Comparison of ENCODE assay signal across 8 cellular contexts in the genomic region with DNA sequence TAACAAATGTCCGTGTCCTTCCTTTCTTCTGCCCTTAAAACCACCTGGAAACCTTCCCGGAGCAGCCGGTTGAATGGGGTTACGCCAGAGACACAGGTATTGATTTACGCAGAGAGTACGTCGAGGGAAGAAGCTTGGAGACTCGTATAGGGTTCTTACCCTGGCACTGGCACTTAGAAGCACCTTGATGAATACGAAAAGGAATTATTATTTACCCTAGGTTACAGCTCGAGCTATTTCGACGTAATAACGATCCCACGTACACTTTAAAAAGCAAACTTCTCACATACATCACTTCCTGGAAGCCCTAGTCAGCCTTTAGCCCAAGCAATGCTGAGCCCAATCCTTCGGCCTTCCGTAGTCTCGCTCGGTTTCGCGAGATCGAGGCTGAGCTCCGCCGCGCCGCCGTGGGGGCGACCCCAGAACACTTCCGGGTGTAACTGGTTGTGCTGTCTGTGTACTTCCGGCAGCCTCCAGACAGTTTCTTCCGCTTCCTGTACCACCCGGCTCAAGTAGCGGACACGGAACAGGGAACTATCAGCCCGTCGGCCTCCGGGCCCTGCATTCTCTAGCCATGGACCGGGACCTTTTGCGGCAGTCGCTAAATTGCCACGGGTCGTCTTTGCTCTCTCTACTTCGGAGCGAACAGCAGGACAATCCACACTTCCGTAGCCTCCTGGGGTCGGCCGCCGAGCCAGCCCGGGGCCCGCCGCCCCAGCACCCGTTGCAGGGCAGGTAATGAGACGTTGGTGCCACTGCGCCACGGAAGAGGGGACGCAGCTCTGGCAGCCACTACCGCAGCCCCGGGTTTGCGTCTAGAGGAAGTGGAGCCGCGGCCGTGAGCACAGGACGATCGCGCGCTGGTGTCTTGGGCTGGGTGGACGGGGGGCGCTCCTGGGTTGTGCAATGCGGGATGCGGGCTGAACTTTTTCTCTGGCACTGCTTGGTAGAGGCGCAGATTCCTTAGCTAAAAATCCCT. TPM values are rescaled to one million over a fixed set of nuclear protein-coding genes. Genes with fewer than 3 reads are reported as not detected.
DNase-seq lines count a peak whose midpoint lies in the region; ATAC-seq and TF ChIP-seq lines count a peak whose summit lies in the region.

A gene with protein sequence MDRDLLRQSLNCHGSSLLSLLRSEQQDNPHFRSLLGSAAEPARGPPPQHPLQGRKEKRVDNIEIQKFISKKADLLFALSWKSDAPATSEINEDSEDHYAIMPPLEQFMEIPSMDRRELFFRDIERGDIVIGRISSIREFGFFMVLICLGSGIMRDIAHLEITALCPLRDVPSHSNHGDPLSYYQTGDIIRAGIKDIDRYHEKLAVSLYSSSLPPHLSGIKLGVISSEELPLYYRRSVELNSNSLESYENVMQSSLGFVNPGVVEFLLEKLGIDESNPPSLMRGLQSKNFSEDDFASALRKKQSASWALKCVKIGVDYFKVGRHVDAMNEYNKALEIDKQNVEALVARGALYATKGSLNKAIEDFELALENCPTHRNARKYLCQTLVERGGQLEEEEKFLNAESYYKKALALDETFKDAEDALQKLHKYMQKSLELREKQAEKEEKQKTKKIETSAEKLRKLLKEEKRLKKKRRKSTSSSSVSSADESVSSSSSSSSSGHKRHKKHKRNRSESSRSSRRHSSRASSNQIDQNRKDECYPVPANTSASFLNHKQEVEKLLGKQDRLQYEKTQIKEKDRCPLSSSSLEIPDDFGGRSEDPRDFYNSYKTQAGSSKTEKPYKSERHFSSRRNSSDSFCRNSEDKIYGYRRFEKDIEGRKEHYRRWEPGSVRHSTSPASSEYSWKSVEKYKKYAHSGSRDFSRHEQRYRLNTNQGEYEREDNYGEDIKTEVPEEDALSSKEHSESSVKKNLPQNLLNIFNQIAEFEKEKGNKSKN (plus strand): TSS at position 476 of the 979 bp plus-strand sequence. CDS start 99 bp downstream, at position 575.

- peaks cover 11% of the 10 kb centered on the region for H3K9me3 Mint-ChIP-seq in nephron progenitor cell
- no peaks in the 10 kb centered on the region for H3K9me3 Mint-ChIP-seq in stimulated activated naive CD8-positive, alpha-beta T cell treated with anti-CD3 and anti-CD28 coated beads, Interleukin-15, amount 100 ng/mL, for 72 hours

- ATAC-seq in stimulated activated naive CD8-positive, alpha-beta T cell treated with anti-CD3 and anti-CD28 coated beads, Interleukin-15, amount 100 ng/mL, for 72 hours: peak; percentile 97

- H3K27me3 Mint-ChIP-seq in nephron progenitor cell (ENCODE audit: low read depth, poor library complexity): peaks cover 36% of the 10 kb centered on the region
- H3K27me3 Mint-ChIP-seq in stimulated activated naive CD8-positive, alpha-beta T cell treated with anti-CD3 and anti-CD28 coated beads, Interleukin-15, amount 100 ng/mL, for 72 hours: peaks cover 22% of the 10 kb centered on the region

- DNase-seq in ELR (ENCODE audit: low read depth) (peak; percentile 92), H4 (ENCODE audit: low spot score) (peak; percentile 98), LoVo (ENCODE audit: low spot score) (peak; percentile 93), SHP77 (lab: John Stamatoyannopoulos, UW) (peak; percentile 91 to 95), fibroblast of the conjunctiva (ENCODE audit: low read depth) (peak; percentile 92), nephron progenitor cell (peak; percentile 80)
- peak; percentile 90 for DNase-seq in activated effector memory CD4-positive, alpha-beta T cell treated with Interleukin-2 at 50 U/mL for 16 hours
- peak; percentile 92 to 97 for DNase-seq in stimulated activated naive CD8-positive, alpha-beta T cell treated with anti-CD3 and anti-CD28 coated beads, Interleukin-15, amount 100 ng/mL, for 72 hours

- H3K27ac Mint-ChIP-seq in nephron progenitor cell: peak within 1 kb of the TSS; percentile 91
- peak within 1 kb of the TSS; percentile 95 to 98 for H3K27ac Mint-ChIP-seq in stimulated activated naive CD8-positive, alpha-beta T cell treated with anti-CD3 and anti-CD28 coated beads, Interleukin-15, amount 100 ng/mL, for 72 hours

- TF ChIP-seq CTCF in nephron progenitor cell (IDR thresholded peaks at IDR 0.05): no peak

- peak within 1 kb of the TSS; percentile 96 for H3K4me3 Mint-ChIP-seq in nephron progenitor cell
- peak within 1 kb of the TSS; percentile 94 to 95 for H3K4me3 Mint-ChIP-seq in stimulated activated naive CD8-positive, alpha-beta T cell treated with anti-CD3 and anti-CD28 coated beads, Interleukin-15, amount 100 ng/mL, for 72 hours

- peaks cover 22% of the 10 kb centered on the region for H3K36me3 Mint-ChIP-seq in nephron progenitor cell (ENCODE audit: low read depth)

- peaks cover 18% of the 10 kb centered on the region for H3K4me1 Mint-ChIP-seq in nephron progenitor cell
- peaks cover 11% of the 10 kb centered on the region for H3K4me1 Mint-ChIP-seq in stimulated activated naive CD8-positive, alpha-beta T cell treated with anti-CD3 and anti-CD28 coated beads, Interleukin-15, amount 100 ng/mL, for 72 hours

RNA-seq across cellular contexts. Expression of the gene that starts here (rescaled TPM):
- total RNA-seq in H4 (2014; rRNA removed; shearing (Covaris generic)): 11.2 and 25.0 TPM in 2 replicates

Comparison
In these comparisons a context has a peak if more than half of its experiments do, and no peak if none do; other contexts are left out.
1. Peak in every context shown above with its lines: DNase-seq and ATAC-seq.